ENCODE assay signal across 1 cellular context in the genomic region with DNA sequence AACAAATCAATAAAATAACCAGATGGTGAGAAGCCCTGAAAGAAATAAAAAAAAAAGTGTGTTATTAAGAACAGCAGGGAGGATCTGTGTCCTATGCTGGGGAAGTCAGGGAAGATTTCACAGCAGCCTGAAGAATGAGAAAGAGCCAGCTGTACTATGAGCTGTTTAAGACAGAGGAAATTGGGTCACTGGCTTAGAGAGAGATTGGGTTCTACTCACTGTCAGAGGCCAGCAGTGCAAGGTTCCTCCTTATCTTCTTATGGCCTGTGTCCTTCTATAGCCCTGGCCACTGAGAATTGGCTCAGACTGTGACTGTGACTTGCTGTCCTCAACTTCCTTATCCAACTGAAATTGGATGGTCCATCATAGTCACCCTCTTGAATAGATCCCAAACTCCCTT.
TF ChIP-seq lines count a peak whose summit lies in the region.

No MANE protein-coding gene starts in this region.

TF ChIP-seq in GM12878, 131 proteins besides CTCF, POLR2A, EP300 and RAD21 (continued from another document):
- TF ChIP-seq FOXK2 (IDR thresholded peaks at IDR 0.05): no peak
- TF ChIP-seq DPF2 (IDR thresholded peaks at IDR 0.05): no peak
- TF ChIP-seq YY1 (IDR thresholded peaks at IDR 0.05; ENCODE audit: low read depth, low read length): no peak
- no peak for TF ChIP-seq CEBPB (IDR thresholded peaks at IDR 0.05; ENCODE audit: borderline replicate concordance in 1 of 2, low read depth in 2 of 2, low read length in 2 of 2)
- TF ChIP-seq PAX5 (IDR thresholded peaks at IDR 0.05; ENCODE audit: borderline replicate concordance, low read depth, low read length): no peak
- TF ChIP-seq ZBED1 (IDR thresholded peaks at IDR 0.05; ENCODE audit: borderline replicate concordance): no peak
- TF ChIP-seq SMARCA5 (IDR thresholded peaks at IDR 0.05): no peak
